ENCODE assay signal across 21 cellular contexts in genomic region chr4:46889410-46889809, GRCh38. TPM values are rescaled to one million over a fixed set of nuclear protein-coding genes. Genes with fewer than 3 reads are reported as not detected.
A peak's percentile ranks its signal among the peaks of the same experiment; 100 is the strongest.
DNase-seq lines count a peak whose midpoint lies in the region; ATAC-seq, FAIRE-seq and TF ChIP-seq lines count a peak whose summit lies in the region.
"Had no signal": no experiment of that assay in that cellular context is flagged by ENCODE, and none has a peak within 500 bp of the region (broad histone marks: within the 10 kb centered on the region; RNA-seq: fewer than 3 reads in every experiment).

No MANE protein-coding gene starts in this region.

- DNase-seq in Caco-2 (peak; percentile 37 to 52), NCI-H748 (lab: John Stamatoyannopoulos, UW; ENCODE audit: unreplicated experiment) (peak; percentile 67), hepatocyte (ENCODE audit: low spot score) (no peak), small intestine (peak; percentile 1), GF-D8 (lab: John Stamatoyannopoulos, UW) (no peak)
- no peak for DNase-seq in stimulated activated CD4-positive, alpha-beta T cell treated with anti-CD3 and anti-CD28 coated beads, Interleukin-12 subunit alpha, Interleukin-12 subunit beta, amount 100 ng/mL, for 4 hours
- DNase-seq: C1 segment of cervical spinal cord; CD4-positive, alpha-beta memory T cell; COR-L47; DMS153; DND-41; GM23248; H7; HCEC 1CT had no signal

- H3K27ac ChIP-seq in hepatocyte (peak overlapping the region; percentile 52), small intestine (ENCODE audit: low read depth in 1 of 2, low read length in 1 of 2) (no peak overlapping the region)
- H3K27ac ChIP-seq: GM23248 had no signal

- peaks cover 14% of the 10 kb centered on the region for H3K9me3 Mint-ChIP-seq in Caco-2 (ENCODE audit: unreplicated experiment)

- no peak overlapping the region for H3K4me3 ChIP-seq in Caco-2 (ENCODE audit: low read depth, low read length)
- H3K4me3 ChIP-seq in hepatocyte, result no peak overlapping the region
- no peak overlapping the region for H3K4me3 ChIP-seq in small intestine (ENCODE audit: low read depth in 1 of 2, low read length in 2 of 2)
- H3K4me3 ChIP-seq: GM12878, GM23248 had no signal

- H3K4me2 ChIP-seq in hepatocyte, result peak overlapping the region; percentile 59

- CTCF ChIA-PET in Caco-2 (lab: Charles Lee), result interaction anchor here (1.0 to 1.2 kb wide), 2 partner anchors 45 to 560 kb away, joined by 3 read pairs; no protein-coding TSS in a partner anchor

- ATAC-seq in HG02884 (IDR thresholded peaks at IDR 0.05; ENCODE audit: unreplicated experiment), result no peak
- ATAC-seq: GM12878 had no signal

- H3K4me1 ChIP-seq in Caco-2 (peaks cover 49% of the 10 kb centered on the region), hepatocyte (ENCODE audit: insufficient read depth) (peaks cover 4% of the 10 kb centered on the region), small intestine (ENCODE audit: control insufficient read depth in 2 of 2, insufficient read depth in 1 of 2, low read depth in 1 of 2, low read length in 1 of 2) (no peaks in the 10 kb centered on the region)

- WGBS in hepatocyte (ENCODE audit: low lambda C conversion rate, missing lambda C conversion rate), result 31% methylated on average over 2 of the region's 2 CpGs
- WGBS in small intestine, 3 donors, result 22 to 53% (median 28%) methylated on average over 2 of the region's 2 CpGs

- no peak for FAIRE-seq in small intestine (lab: Jason Lieb, UNC)
- FAIRE-seq: G401.6, GM12878, GM19239, H1 had no signal

- POLR2A ChIA-PET in Caco-2 (lab: Charles Lee), result no interaction called here

- H3K79me2 ChIP-seq in hepatocyte, result no peaks in the 10 kb centered on the region

- no peaks in the 10 kb centered on the region for H3K27me3 ChIP-seq in Caco-2 (replicated peaks; ENCODE audit: control insufficient read depth, insufficient read depth, low read length)
- H3K27me3 ChIP-seq in hepatocyte, result no peaks in the 10 kb centered on the region
- H3K27me3 ChIP-seq in small intestine (ENCODE audit: control insufficient read depth in 2 of 2, insufficient read depth in 2 of 2, low read length in 2 of 2), result no peaks in the 10 kb centered on the region

- H3K36me3 ChIP-seq in Caco-2 (ENCODE audit: control insufficient read depth, insufficient read depth, low read length) (no peaks in the 10 kb centered on the region; the same call in 1 of the 2 replicates), hepatocyte (replicated peaks; ENCODE audit: insufficient read depth, low read depth) (no peaks in the 10 kb centered on the region), small intestine (ENCODE audit: control insufficient read depth in 2 of 2, insufficient read depth in 2 of 2, low read length in 2 of 2) (no peaks in the 10 kb centered on the region)

- no peaks in the 10 kb centered on the region for H3K9me2 ChIP-seq in hepatocyte (replicated peaks; ENCODE audit: insufficient read depth)

- H3K36me3 Mint-ChIP-seq in Caco-2 (ENCODE audit: insufficient read depth, unreplicated experiment), result no peaks in the 10 kb centered on the region
- H3K36me3 Mint-ChIP-seq: CD4-positive, alpha-beta memory T cell had no signal

- intact Hi-C loops in Caco-2 (cut with micrococcal nuclease; ENCODE audit: unreplicated experiment), result loop anchor here (1.0 to 5.0 kb wide), 7 partner anchors 20 to 562 kb away; no protein-coding TSS in a partner anchor

- no peaks in the 10 kb centered on the region for H3K27me3 Mint-ChIP-seq in Caco-2 (ENCODE audit: insufficient read depth, unreplicated experiment)

- no TSS peak for BruUV-seq in Caco-2 (replicated peaks; lab: Mats Ljungman, UMichigan)

- H3K4me1 Mint-ChIP-seq in Caco-2 (ENCODE audit: low read depth, unreplicated experiment), result peaks cover 29% of the 10 kb centered on the region
- H3K4me1 Mint-ChIP-seq: CD4-positive, alpha-beta memory T cell had no signal

- H3K9me3 ChIP-seq in Caco-2 (peaks cover 5% of the 10 kb centered on the region; the same call in 1 of the 2 replicates), hepatocyte (ENCODE audit: low read depth) (no peaks in the 10 kb centered on the region), small intestine (ENCODE audit: control insufficient read depth, low read depth) (no peaks in the 10 kb centered on the region)

- TF ChIP-seq CTCF in Caco-2 (IDR thresholded peaks at IDR 0.05; ENCODE audit: insufficient read depth in 1 of 2, low read depth in 1 of 2, low read length in 1 of 2, severe bottlenecking in 1 of 2, unreplicated experiment in 1 of 2) (no peak), hepatocyte (IDR thresholded peaks at IDR 0.05; ENCODE audit: poor library complexity) (no peak)

- H2AFZ ChIP-seq in hepatocyte, result no peak overlapping the region
- H2AFZ ChIP-seq: GM23248 had no signal

- peak overlapping the region; percentile 45 for H3K4me3 Mint-ChIP-seq in Caco-2 (ENCODE audit: unreplicated experiment)
- H3K4me3 Mint-ChIP-seq: CD4-positive, alpha-beta memory T cell had no signal

- peak overlapping the region; percentile 36 for H3K27ac Mint-ChIP-seq in Caco-2 (ENCODE audit: unreplicated experiment)
- H3K27ac Mint-ChIP-seq: CD4-positive, alpha-beta memory T cell had no signal

- no peaks in the 10 kb centered on the region for H4K20me1 ChIP-seq in hepatocyte (ENCODE audit: insufficient read depth, poor library complexity, severe bottlenecking)

RNA-seq across cellular contexts. Expression of gene COX7B2, which starts 19.6 kb away (rescaled TPM):
- not detected in 2 replicates for total RNA-seq in Caco-2 (2022)
- not detected in 2 replicates for total RNA-seq in hepatocyte
- not detected in 2 replicates for polyA plus RNA-seq in hepatocyte
- polyA plus RNA-seq in small intestine, result not detected
- total RNA-seq: A673; CD4-positive, alpha-beta memory T cell; GM12878; GM23248; H1; H7 had no signal
- polyA plus RNA-seq: BJ; CD4-positive, alpha-beta memory T cell; GM12878; GM23248; H1 had no signal

Comparison
In these comparisons a context has a peak if more than half of its experiments do, and no peak if none do; other contexts are left out.
1. DNase-seq: peak in Caco-2 (2 of 2), NCI-H748 (single experiment) and small intestine (single experiment); none in hepatocyte (single experiment), GF-D8 (single experiment) and stimulated activated CD4-positive, alpha-beta T cell treated with anti-CD3 and anti-CD28 coated beads, Interleukin-12 subunit alpha, Interleukin-12 subunit beta, amount 100 ng/mL, for 4 hours (single experiment).